In the genomic region with DNA sequence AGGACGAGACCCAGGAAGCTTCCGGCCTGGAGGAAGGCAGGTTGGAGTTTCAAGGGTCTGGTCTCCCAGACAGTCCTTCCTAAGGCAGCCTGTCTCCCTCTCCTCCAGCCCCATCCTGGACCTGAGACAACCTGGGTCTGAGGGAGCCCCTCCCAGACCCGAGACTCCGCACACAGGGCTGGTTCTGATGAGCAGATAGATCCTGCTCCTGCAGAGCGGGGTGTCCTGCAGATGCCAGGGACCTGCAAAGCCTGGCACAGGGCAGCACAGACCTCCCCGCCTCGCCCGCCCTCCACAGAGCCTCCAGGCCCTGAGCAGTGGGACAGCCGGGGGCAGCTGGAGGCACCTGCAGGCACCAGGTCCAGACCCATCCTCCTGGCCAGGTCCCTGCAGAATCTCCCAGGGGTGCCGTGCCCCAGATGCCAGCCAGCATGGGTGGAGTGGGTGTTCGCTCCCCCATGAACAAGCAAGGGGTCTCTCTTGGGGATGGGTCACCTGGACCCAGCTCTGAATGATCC, we compare ENCODE assay signal across 13 cellular contexts. TPM values are rescaled to one million over a fixed set of nuclear protein-coding genes. Genes with fewer than 3 reads are reported as not detected.
DNase-seq lines count a peak whose midpoint lies in the region; ATAC-seq and TF ChIP-seq lines count a peak whose summit lies in the region.
"Had no signal": no experiment of that assay in that cellular context is flagged by ENCODE, and none has a peak within 500 bp of the region (broad histone marks: within the 10 kb centered on the region; RNA-seq: fewer than 3 reads in every experiment).

No MANE protein-coding gene starts in this region.

- peaks cover 21% of the 10 kb centered on the region for H3K27me3 ChIP-seq in H7 (ENCODE audit: control insufficient read depth, insufficient read depth, low read length)

- H3K27me3 Mint-ChIP-seq in stimulated activated memory B cell treated with anti-CD40 and anti-IgM and Interleukin-4, amounts not matched to agents 10 μg/mL and 1 μg/mL and 100 μg/mL, for 72 hours = no peaks in the 10 kb centered on the region
- H3K27me3 Mint-ChIP-seq in nephron progenitor cell (ENCODE audit: low read depth, poor library complexity) = peaks cover 12% of the 10 kb centered on the region
- H3K27me3 Mint-ChIP-seq: brain had no signal

- H3K36me3 ChIP-seq in H7 (replicated peaks; ENCODE audit: control insufficient read depth, insufficient read depth, low read length) = peaks cover 4% of the 10 kb centered on the region

- H3K4me3 ChIP-seq in H7 (ENCODE audit: insufficient read depth, low read depth, low read length) = no peak overlapping the region

- DNase-seq in H7 (peak; percentile 53), iPS-NIHi11 (ENCODE audit: low spot score) (peak; percentile 2), COR-L47 (lab: John Stamatoyannopoulos, UW) (no peak), NCI-H510A treated with DMSO at 0.1 percent for 48 hours (lab: John Stamatoyannopoulos, UW) (no peak), KG1 (lab: John Stamatoyannopoulos, UW) (no peak), nephron progenitor cell (no peak)
- DNase-seq in activated T-cell treated with anti-CD3 and anti-CD28 coated beads, Interleukin-2, amount 50 U/mL, for 48 hours = peak; percentile 26 to 30
- DNase-seq: foreskin keratinocyte; Kasumi-1; NK-92 treated with Interleukin-12 subunit alpha and Interleukin-12 subunit beta, amount 100 ng/mL, for 24 hours had no signal

- no peak overlapping the region for H3K4me3 Mint-ChIP-seq in stimulated activated memory B cell treated with anti-CD40 and anti-IgM and Interleukin-4, amounts not matched to agents 10 μg/mL and 1 μg/mL and 100 μg/mL, for 72 hours
- H3K4me3 Mint-ChIP-seq in nephron progenitor cell = no peak overlapping the region

- H3K9me3 Mint-ChIP-seq in stimulated activated memory B cell treated with anti-CD40 and anti-IgM and Interleukin-4, amounts not matched to agents 10 μg/mL and 1 μg/mL and 100 μg/mL, for 72 hours = no peaks in the 10 kb centered on the region
- no peaks in the 10 kb centered on the region for H3K9me3 Mint-ChIP-seq in nephron progenitor cell
- H3K9me3 Mint-ChIP-seq: brain had no signal

- H3K4me1 Mint-ChIP-seq in stimulated activated memory B cell treated with anti-CD40 and anti-IgM and Interleukin-4, amounts not matched to agents 10 μg/mL and 1 μg/mL and 100 μg/mL, for 72 hours = peaks cover 63% of the 10 kb centered on the region
- H3K4me1 Mint-ChIP-seq in nephron progenitor cell = peaks cover 37% of the 10 kb centered on the region

- TF ChIP-seq CTCF in nephron progenitor cell (IDR thresholded peaks at IDR 0.05) = no peak

- H3K36me3 Mint-ChIP-seq in stimulated activated memory B cell treated with anti-CD40 and anti-IgM and Interleukin-4, amounts not matched to agents 10 μg/mL and 1 μg/mL and 100 μg/mL, for 72 hours = peaks cover 14% of the 10 kb centered on the region
- no peaks in the 10 kb centered on the region for H3K36me3 Mint-ChIP-seq in nephron progenitor cell (ENCODE audit: low read depth)

- no peak for ATAC-seq in stimulated activated memory B cell treated with anti-CD40 and anti-IgM and Interleukin-4, amounts not matched to agents 10 μg/mL and 1 μg/mL and 100 μg/mL, for 72 hours
- ATAC-seq: foreskin keratinocyte had no signal

- peak overlapping the region; percentile 92 for H3K27ac Mint-ChIP-seq in stimulated activated memory B cell treated with anti-CD40 and anti-IgM and Interleukin-4, amounts not matched to agents 10 μg/mL and 1 μg/mL and 100 μg/mL, for 72 hours
- H3K27ac Mint-ChIP-seq in nephron progenitor cell = no peak overlapping the region

RNA-seq across cellular contexts. Expression of gene PIM3, which starts 7.8 kb away (rescaled TPM):
- total RNA-seq in H7 (2014; rRNA removed; shearing (Covaris generic)) = 71.2 and 79.7 TPM in 2 replicates

RNA-seq across cellular contexts. Expression of gene IL17REL, which starts 44.2 kb away (rescaled TPM):
- total RNA-seq in H7 (2014; rRNA removed; shearing (Covaris generic)) = 0.04 TPM in 1 of 2 replicates, not detected in the other
- total RNA-seq: foreskin keratinocyte, mononuclear cell had no signal

RNA-seq across cellular contexts. Expression of gene CRELD2, which starts 49.9 kb away (rescaled TPM):
- 22.8 and 45.6 TPM in 2 replicates for total RNA-seq in H7 (2014; rRNA removed; shearing (Covaris generic))

RNA-seq across cellular contexts. Expression of gene ALG12, which starts 50.1 kb away (rescaled TPM):
- 28.5 and 32.9 TPM in 2 replicates for total RNA-seq in H7 (2014; rRNA removed; shearing (Covaris generic))

Comparison
In these comparisons a context has a peak if more than half of its experiments do, and no peak if none do; other contexts are left out.
1. DNase-seq: peak in H7 (single experiment), activated T-cell treated with anti-CD3 and anti-CD28 coated beads, Interleukin-2, amount 50 U/mL, for 48 hours (2 of 2) and iPS-NIHi11 (single experiment); none in COR-L47 (single experiment), NCI-H510A treated with DMSO at 0.1 percent for 48 hours (single experiment), KG1 (single experiment) and nephron progenitor cell (single experiment).